ENCODE assay signal across 9 cellular contexts in genomic region chr1:54474500-54475235, GRCh38.
DNase-seq lines count a peak whose midpoint lies in the region; ATAC-seq and TF ChIP-seq lines count a peak whose summit lies in the region.
"Had no signal": no experiment of that assay in that cellular context is flagged by ENCODE, and none has a peak within 500 bp of the region (broad histone marks: within the 10 kb centered on the region; RNA-seq: fewer than 3 reads in every experiment).

No MANE protein-coding gene starts in this region.

- DNase-seq in activated effector memory CD4-positive, alpha-beta T cell treated with anti-CD3 and anti-CD28 coated beads, Interleukin-2, amount 50 U/mL, for 16 hours, result peak; percentile 75
- no peak for DNase-seq in activated effector memory CD4-positive, alpha-beta T cell treated with Interleukin-2 at 50 U/mL for 16 hours
- DNase-seq in astrocyte of the cerebellum (ENCODE audit: low read depth) (no peak), mesothelial cell of epicardium (ENCODE audit: low spot score in 2 of 2, unreplicated experiment in 2 of 2) (no peak), upper lobe of right lung (no peak), NCI-H128 (lab: John Stamatoyannopoulos, UW; ENCODE audit: unreplicated experiment) (no peak), DMS114 treated with DMSO at 0.1 percent for 48 hours (lab: John Stamatoyannopoulos, UW; ENCODE audit: unreplicated experiment) (no peak), COR-L47 (lab: John Stamatoyannopoulos, UW) (no peak)

- peak; percentile 35 for ATAC-seq in upper lobe of right lung

- H3K36me3 Mint-ChIP-seq in mesothelial cell of epicardium, result no peaks in the 10 kb centered on the region

- H3K27ac ChIP-seq in upper lobe of right lung, result no peak overlapping the region
- H3K27ac ChIP-seq: SK-N-MC had no signal

- H3K36me3 ChIP-seq in upper lobe of right lung, result no peaks in the 10 kb centered on the region

- H3K9me3 ChIP-seq in upper lobe of right lung, result no peaks in the 10 kb centered on the region

- H3K4me1 Mint-ChIP-seq in mesothelial cell of epicardium, result peaks cover 72% of the 10 kb centered on the region

- peak overlapping the region; percentile 90 for H3K27ac Mint-ChIP-seq in mesothelial cell of epicardium

- H3K27me3 Mint-ChIP-seq in mesothelial cell of epicardium (ENCODE audit: low read depth), result no peaks in the 10 kb centered on the region

- H3K4me3 ChIP-seq in astrocyte of the cerebellum (ENCODE audit: low read depth, low read length) (peak overlapping the region; percentile 20), upper lobe of right lung (peak overlapping the region; percentile 25)
- H3K4me3 ChIP-seq: SK-N-MC had no signal

- no peak for TF ChIP-seq CTCF in astrocyte of the cerebellum (IDR thresholded peaks at IDR 0.05; ENCODE audit: low read depth, low read length, missing control alignments)
- TF ChIP-seq CTCF in mesothelial cell of epicardium (IDR thresholded peaks at IDR 0.05; ENCODE audit: unreplicated experiment), result no peak
- no peak for TF ChIP-seq CTCF in upper lobe of right lung (IDR thresholded peaks at IDR 0.05)

- H3K4me1 ChIP-seq in upper lobe of right lung, result peaks cover 9% of the 10 kb centered on the region

- H3K4me3 Mint-ChIP-seq in mesothelial cell of epicardium, result peak overlapping the region; percentile 65

- H3K27me3 ChIP-seq in upper lobe of right lung, result peaks cover 6% of the 10 kb centered on the region

- H3K9me3 Mint-ChIP-seq in mesothelial cell of epicardium, result no peaks in the 10 kb centered on the region

- intact Hi-C loops in upper lobe of right lung (cut with DNase I), result no loop called here

- in situ Hi-C loops in astrocyte of the cerebellum (cut with HindIII; ENCODE audit: low sequenced_read_pairs), result no loop called here
